Comparison of ENCODE assay signal across 8 cellular contexts in the genomic region with DNA sequence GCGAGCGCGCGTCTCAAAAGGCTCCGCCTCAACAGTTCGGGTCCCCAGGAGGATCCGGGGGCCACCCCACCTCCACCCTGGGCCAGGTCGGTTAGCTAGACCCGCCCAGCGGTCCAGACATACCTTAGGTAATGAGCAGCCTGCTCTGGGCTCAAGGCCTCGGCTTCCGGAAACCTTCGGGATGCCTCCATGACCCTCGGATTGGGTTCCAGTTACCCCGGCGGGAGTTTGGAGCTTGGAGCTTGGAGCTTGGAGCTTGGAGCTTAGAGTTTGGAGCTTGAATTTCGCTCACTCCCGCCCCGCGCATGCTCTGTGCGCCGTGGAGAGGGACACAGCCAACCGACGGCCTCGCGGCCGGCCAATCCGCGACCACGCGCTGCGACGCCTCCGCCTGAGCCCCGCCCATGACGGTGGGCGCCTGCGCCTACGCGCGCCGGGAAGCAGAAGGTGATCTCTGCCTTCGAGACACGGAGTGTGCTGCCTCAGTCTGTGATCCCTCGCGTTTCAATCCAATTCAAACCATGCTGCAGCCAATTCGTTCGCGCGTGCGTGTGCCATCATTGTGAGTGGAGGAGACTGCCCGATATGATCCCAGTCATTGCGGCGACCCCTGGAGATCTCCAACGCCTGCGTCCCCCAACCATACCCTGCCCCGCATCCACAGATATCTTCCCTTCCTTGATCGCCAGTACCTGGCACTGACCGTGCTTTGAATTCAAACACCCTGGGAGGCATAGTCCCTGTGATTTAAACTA. TPM values are rescaled to one million over a fixed set of nuclear protein-coding genes. Genes with fewer than 3 reads are reported as not detected.
DNase-seq lines count a peak whose midpoint lies in the region; ATAC-seq, FAIRE-seq and TF ChIP-seq lines count a peak whose summit lies in the region.

A gene with protein sequence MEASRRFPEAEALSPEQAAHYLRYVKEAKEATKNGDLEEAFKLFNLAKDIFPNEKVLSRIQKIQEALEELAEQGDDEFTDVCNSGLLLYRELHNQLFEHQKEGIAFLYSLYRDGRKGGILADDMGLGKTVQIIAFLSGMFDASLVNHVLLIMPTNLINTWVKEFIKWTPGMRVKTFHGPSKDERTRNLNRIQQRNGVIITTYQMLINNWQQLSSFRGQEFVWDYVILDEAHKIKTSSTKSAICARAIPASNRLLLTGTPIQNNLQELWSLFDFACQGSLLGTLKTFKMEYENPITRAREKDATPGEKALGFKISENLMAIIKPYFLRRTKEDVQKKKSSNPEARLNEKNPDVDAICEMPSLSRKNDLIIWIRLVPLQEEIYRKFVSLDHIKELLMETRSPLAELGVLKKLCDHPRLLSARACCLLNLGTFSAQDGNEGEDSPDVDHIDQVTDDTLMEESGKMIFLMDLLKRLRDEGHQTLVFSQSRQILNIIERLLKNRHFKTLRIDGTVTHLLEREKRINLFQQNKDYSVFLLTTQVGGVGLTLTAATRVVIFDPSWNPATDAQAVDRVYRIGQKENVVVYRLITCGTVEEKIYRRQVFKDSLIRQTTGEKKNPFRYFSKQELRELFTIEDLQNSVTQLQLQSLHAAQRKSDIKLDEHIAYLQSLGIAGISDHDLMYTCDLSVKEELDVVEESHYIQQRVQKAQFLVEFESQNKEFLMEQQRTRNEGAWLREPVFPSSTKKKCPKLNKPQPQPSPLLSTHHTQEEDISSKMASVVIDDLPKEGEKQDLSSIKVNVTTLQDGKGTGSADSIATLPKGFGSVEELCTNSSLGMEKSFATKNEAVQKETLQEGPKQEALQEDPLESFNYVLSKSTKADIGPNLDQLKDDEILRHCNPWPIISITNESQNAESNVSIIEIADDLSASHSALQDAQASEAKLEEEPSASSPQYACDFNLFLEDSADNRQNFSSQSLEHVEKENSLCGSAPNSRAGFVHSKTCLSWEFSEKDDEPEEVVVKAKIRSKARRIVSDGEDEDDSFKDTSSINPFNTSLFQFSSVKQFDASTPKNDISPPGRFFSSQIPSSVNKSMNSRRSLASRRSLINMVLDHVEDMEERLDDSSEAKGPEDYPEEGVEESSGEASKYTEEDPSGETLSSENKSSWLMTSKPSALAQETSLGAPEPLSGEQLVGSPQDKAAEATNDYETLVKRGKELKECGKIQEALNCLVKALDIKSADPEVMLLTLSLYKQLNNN (minus strand): TSS at position 307 of the 755 bp plus-strand sequence. CDS start 116 bp downstream, at position 191.

- FAIRE-seq in H1 (lab: Jason Lieb, UNC) = peak; percentile 71

- H3K18ac ChIP-seq in H1 (ENCODE audit: extremely low read depth, low read length) (no peak within 1 kb of the TSS; the same call in none of the 2 replicates), mesendoderm (ENCODE audit: low read length) (peak within 1 kb of the TSS; percentile 82)

- peak; percentile 98 for ATAC-seq in GM19455 (IDR thresholded peaks at IDR 0.05; ENCODE audit: unreplicated experiment)

- no peaks in the 10 kb centered on the region for H3K27me3 ChIP-seq in CD8-positive, alpha-beta memory T cell (ENCODE audit: insufficient read depth, low read length, poor library complexity, severe bottlenecking)
- H3K27me3 ChIP-seq in H1 (replicated peaks in 1 of 4; ENCODE audit: control insufficient read depth in 3 of 4, extremely low read depth in 1 of 4, insufficient read depth in 3 of 4, low read length in 3 of 4) (no peaks in the 10 kb centered on the region), mesendoderm (ENCODE audit: insufficient read depth, low read length, poor library complexity) (no peaks in the 10 kb centered on the region)

- TF ChIP-seq EP300 in H1 (IDR thresholded peaks at IDR 0.05; ENCODE audit: borderline replicate concordance in 1 of 2, low read depth in 2 of 2, low read length in 2 of 2) = no peak

- peak; percentile 76 to 93 for TF ChIP-seq POLR2A in H1 (IDR thresholded peaks at IDR 0.05; ENCODE audit: control extremely low read depth in 1 of 2, low read depth in 2 of 2, low read length in 2 of 2)

- no peak within 1 kb of the TSS for H2BK20ac ChIP-seq in H1 (ENCODE audit: low read length)

- peaks cover 2% of the 10 kb centered on the region; the same call in 1 of the 2 replicates for H3K23me2 ChIP-seq in H1 (ENCODE audit: low read depth, low read length)

- peak within 1 kb of the TSS; percentile 82 for H4K91ac ChIP-seq in H1 (replicated peaks; ENCODE audit: insufficient read length, low read length)

- no peak within 1 kb of the TSS for H3K14ac ChIP-seq in H1 (ENCODE audit: insufficient read length)

- H3K23ac ChIP-seq in H1 (ENCODE audit: insufficient read length) = no peak within 1 kb of the TSS
- no peak within 1 kb of the TSS for H3K23ac ChIP-seq in mesendoderm (ENCODE audit: low read length)

- H3K9ac ChIP-seq in H1 (replicated peaks in 1 of 4; ENCODE audit: extremely low read depth in 1 of 4, low read depth in 3 of 4, low read length in 3 of 4) = peak within 1 kb of the TSS; percentile 34 to 87 (median 69)
- H3K9ac ChIP-seq in mesendoderm (ENCODE audit: low read length) = peak within 1 kb of the TSS; percentile 78

- H3K4me2 ChIP-seq in H1 (ENCODE audit: insufficient read depth in 1 of 2, low read depth in 2 of 2, low read length in 2 of 2) (peak within 1 kb of the TSS; percentile 77 to 90), mesendoderm (ENCODE audit: low read length) (peak within 1 kb of the TSS; percentile 73)

- peak within 1 kb of the TSS; percentile 63 for H3K4me3 ChIP-seq in CD8-positive, alpha-beta memory T cell (ENCODE audit: low read length)
- H3K4me3 ChIP-seq in H1 (ENCODE audit: extremely low read depth in 1 of 4, insufficient read depth in 2 of 4, low read depth in 3 of 4, low read length in 4 of 4) = peak within 1 kb of the TSS; percentile 69 to 84 (median 74)
- H3K4me3 ChIP-seq in mesendoderm (ENCODE audit: low read length) = peak within 1 kb of the TSS; percentile 74

- no peak for TF ChIP-seq RAD21 in H1 (IDR thresholded peaks at IDR 0.05 in 1 of 2, conservative IDR thresholded peaks at IDR 0.05 in 1 of 2; ENCODE audit: low read depth in 2 of 2, low read length in 2 of 2)

- peak; percentile 76 to 88 (median 80) for DNase-seq in CD8-positive, alpha-beta memory T cell
- peak; percentile 93 for DNase-seq in HK-2 (ENCODE audit: unreplicated experiment)
- DNase-seq in NOMO-1 treated with dmso at 0.1 percent for 144 hours (lab: John Stamatoyannopoulos, UW; ENCODE audit: unreplicated experiment) = peak; percentile 78
- peak; percentile 46 to 72 (median 60) for DNase-seq in activated CD8-positive, alpha-beta memory T cell treated with anti-CD3 and anti-CD28 coated beads for 48 hours (ENCODE audit: low read depth in 2 of 3, low spot score in 2 of 3)
- peak; percentile 72 to 84 for DNase-seq in H1 (ENCODE audit: low read depth in 1 of 2, low spot score in 2 of 2)
- DNase-seq in mesendoderm = peak; percentile 96
- peak; percentile 57 for DNase-seq in stimulated activated CD8-positive, alpha-beta memory T cell treated with anti-CD3 and anti-CD28 coated beads, Interleukin-15, amount 100 ng/mL, for 1 hour (ENCODE audit: low read depth)

- WGBS in H1 (ENCODE audit: extremely low coverage in 1 of 2, insufficient coverage in 1 of 2, insufficient read length in 1 of 2, insufficient replicate concordance in 2 of 2, low coverage in 1 of 2, low lambda C conversion rate in 2 of 2, missing lambda C conversion rate in 1 of 2), 2 experiments = 1% methylated on average over 42 of the region's 59 CpGs; no CpG with 5 or more reads in 1 of the 2 experiments
- no CpG with 5 or more reads among the region's 59 CpGs for WGBS in mesendoderm (ENCODE audit: extremely low coverage, insufficient coverage, low lambda C conversion rate)

- peak within 1 kb of the TSS; percentile 37 to 91 (median 79) for H3K27ac Mint-ChIP-seq in CD8-positive, alpha-beta memory T cell

- H3K4ac ChIP-seq in H1 (replicated peaks; ENCODE audit: insufficient read length, low read depth, low read length) (no peak within 1 kb of the TSS), mesendoderm (ENCODE audit: low read depth, low read length) (peak within 1 kb of the TSS; percentile 55)

- no peaks in the 10 kb centered on the region for H3K27me3 Mint-ChIP-seq in CD8-positive, alpha-beta memory T cell

- no peak for TF ChIP-seq CTCF in H1 (IDR thresholded peaks at IDR 0.05; ENCODE audit: control extremely low read depth in 1 of 3, insufficient read depth in 1 of 3, low read depth in 1 of 3, low read length in 3 of 3)

- peak within 1 kb of the TSS; percentile 53 to 86 (median 79) for H3K4me3 Mint-ChIP-seq in CD8-positive, alpha-beta memory T cell

- H4K8ac ChIP-seq in H1 (ENCODE audit: extremely low read depth, insufficient read depth, low read length) (peak within 1 kb of the TSS; percentile 75), mesendoderm (ENCODE audit: low read depth, low read length) (no peak within 1 kb of the TSS)

- H3K79me2 ChIP-seq in H1 (ENCODE audit: control insufficient read depth in 1 of 2, insufficient read depth in 2 of 2, low read length in 2 of 2) (peaks cover 0 to 22% of the 10 kb centered on the region in 2 experiments; a peak in 2 of 4 replicates), mesendoderm (ENCODE audit: control insufficient read depth, insufficient read depth, low read length) (peaks cover 2% of the 10 kb centered on the region)

- H3K36me3 Mint-ChIP-seq in CD8-positive, alpha-beta memory T cell = no peaks in the 10 kb centered on the region

- POLR2A ChIA-PET in CD8-positive, alpha-beta memory T cell (lab: Charles Lee) = interaction anchor here (0.5 to 1.0 kb wide), 3 partner anchors 30 to 57 kb away, joined by 3 read pairs; a partner anchor contains a TSS
- POLR2A ChIA-PET in H1 (lab: Charles Lee; ENCODE audit: partially characterized antibody) = interaction anchor here (0.8 to 5.3 kb wide), 20 partner anchors 8 to 221 kb away, joined by 3 to 27 read pairs (median 4); a partner anchor contains a TSS

- H3K56ac ChIP-seq in H1 (replicated peaks; ENCODE audit: insufficient read length, low read depth, low read length) = no peak within 1 kb of the TSS
- peak within 1 kb of the TSS; percentile 85 for H3K56ac ChIP-seq in mesendoderm (ENCODE audit: low read length)

- no peaks in the 10 kb centered on the region for H3K9me3 Mint-ChIP-seq in CD8-positive, alpha-beta memory T cell

- H3K4me1 ChIP-seq in CD8-positive, alpha-beta memory T cell (ENCODE audit: insufficient read depth, low read length) = no peaks in the 10 kb centered on the region
- H3K4me1 ChIP-seq in H1 (replicated peaks in 1 of 4; ENCODE audit: control insufficient read depth in 3 of 4, insufficient read depth in 4 of 4, low read length in 3 of 4) (no peaks in the 10 kb centered on the region; a peak in 1 of 7 replicates), mesendoderm (ENCODE audit: control insufficient read depth, low read depth, low read length) (no peaks in the 10 kb centered on the region)

- peaks cover 0 to 8% (median 3%) of the 10 kb centered on the region in 3 donors for H3K4me1 Mint-ChIP-seq in CD8-positive, alpha-beta memory T cell

- peak within 1 kb of the TSS; percentile 84; the same call in 1 of the 2 replicates for H2AFZ ChIP-seq in H1 (ENCODE audit: low read length)

- H2BK5ac ChIP-seq in H1 (ENCODE audit: low read depth, low read length) (no peak within 1 kb of the TSS), mesendoderm (ENCODE audit: low read length) (no peak within 1 kb of the TSS)

- H3K79me1 ChIP-seq in H1 (ENCODE audit: low read depth, low read length) = no peaks in the 10 kb centered on the region
- H3K79me1 ChIP-seq in mesendoderm (ENCODE audit: low read length) = no peaks in the 10 kb centered on the region

- H4K20me1 ChIP-seq in H1 (replicated peaks in 1 of 2; ENCODE audit: control insufficient read depth in 1 of 2, insufficient read depth in 2 of 2, low read length in 2 of 2) = no peaks in the 10 kb centered on the region

- CTCF ChIA-PET in CD8-positive, alpha-beta memory T cell (lab: Charles Lee) = interaction anchor here (0.7 to 1.3 kb wide), 5 partner anchors 16 to 57 kb away, joined by 3 to 4 read pairs (median 3); a partner anchor contains a TSS
- CTCF ChIA-PET in H1 (lab: Charles Lee; ENCODE audit: partially characterized antibody) = no interaction called here

- no peaks in the 10 kb centered on the region for H3K36me3 ChIP-seq in CD8-positive, alpha-beta memory T cell (ENCODE audit: insufficient read depth, low read length)
- H3K36me3 ChIP-seq in H1 (ENCODE audit: control insufficient read depth in 2 of 4, insufficient read depth in 4 of 4, low read length in 3 of 4) = peaks cover 0 to 10% (median 2%) of the 10 kb centered on the region in 4 experiments; a peak in 3 of 8 replicates
- no peaks in the 10 kb centered on the region for H3K36me3 ChIP-seq in mesendoderm (ENCODE audit: control insufficient read depth, insufficient read depth, low read length)

- no peak within 1 kb of the TSS for H3K27ac ChIP-seq in CD8-positive, alpha-beta memory T cell (ENCODE audit: low read depth, low read length)
- peak within 1 kb of the TSS; percentile 20; the same call in 1 of the 2 replicates for H3K27ac ChIP-seq in H1 (ENCODE audit: low read depth, low read length)
- peak within 1 kb of the TSS; percentile 74 for H3K27ac ChIP-seq in mesendoderm (ENCODE audit: low read depth, low read length)

- H2BK15ac ChIP-seq in H1 (ENCODE audit: low read length) (no peak within 1 kb of the TSS), mesendoderm (replicated peaks; ENCODE audit: low read depth) (no peak within 1 kb of the TSS)

- no peak within 1 kb of the TSS for H2BK12ac ChIP-seq in H1 (ENCODE audit: low read depth, low read length)

- H3K9me3 ChIP-seq in CD8-positive, alpha-beta memory T cell (ENCODE audit: low read length) = no peaks in the 10 kb centered on the region
- H3K9me3 ChIP-seq in H1 (ENCODE audit: insufficient read depth in 2 of 2, low read depth in 1 of 2, low read length in 1 of 2) = no peaks in the 10 kb centered on the region

- H2AK5ac ChIP-seq in H1 (ENCODE audit: low read depth, low read length) = no peak within 1 kb of the TSS
- H2AK5ac ChIP-seq in mesendoderm (ENCODE audit: low read length) = no peak within 1 kb of the TSS

- H4K5ac ChIP-seq in H1 (ENCODE audit: insufficient read length, low read depth, low read length) (peak within 1 kb of the TSS; percentile 77), mesendoderm (ENCODE audit: low read length) (no peak within 1 kb of the TSS)

- H2BK120ac ChIP-seq in H1 (replicated peaks; ENCODE audit: low read depth, low read length) = no peak within 1 kb of the TSS
- H2BK120ac ChIP-seq in mesendoderm (ENCODE audit: low read depth, low read length) = no peak within 1 kb of the TSS

RNA-seq across cellular contexts. Expression of the gene that starts here (rescaled TPM):
- 10 to 100 TPM in 1 of 2 experiments, 1 to 10 TPM in 1; 9.7 to 10.2 TPM for total RNA-seq in CD8-positive, alpha-beta memory T cell
- polyA plus RNA-seq in CD8-positive, alpha-beta memory T cell = 0.43 TPM
- 23.9 and 24.7 TPM in 2 replicates for total RNA-seq in H1 (2021; fragmentation: NEBNext Ultra II Directional; extraction: Animal tissue kit (Norgen Biotek cat#: 25700))
- 2.0 and 4.0 TPM in 2 replicates for polyA plus RNA-seq in H1 (2011; rRNA removed)
- 6.0 TPM for polyA plus RNA-seq in H1 (2011; cell fraction: cytosol; rRNA removed)
- 2.7 TPM for polyA plus RNA-seq in H1 (2011; cell fraction: nucleus; rRNA removed)
- polyA plus RNA-seq in H1 (2012, experiment 1 of 2) = 9.3 to 17.4 TPM (median 11.9 TPM) in 4 replicates
- 0.98 TPM for polyA plus RNA-seq in H1 (2012, experiment 2 of 2)
- 12.8 TPM for polyA plus RNA-seq in H1 (2013, experiment 1 of 2)
- 11.8 TPM for polyA plus RNA-seq in H1 (2013, experiment 2 of 2)
- 11.1 and 15.9 TPM in 2 replicates for polyA minus RNA-seq in H1 (2011; rRNA and poly(A)+ RNA removed)
- polyA minus RNA-seq in H1 (2011; cell fraction: cytosol; rRNA and poly(A)+ RNA removed) = 8.0 TPM
- 16.7 TPM for polyA minus RNA-seq in H1 (2011; cell fraction: nucleus; rRNA and poly(A)+ RNA removed)
- polyA plus RNA-seq in mesendoderm (2013, experiment 1 of 2) = 12.4 TPM
- polyA plus RNA-seq in mesendoderm (2013, experiment 2 of 2) = 12.4 TPM
